In genomic region chr16:1613728-1614225, GRCh38 we compare ENCODE assay signal across 9 cellular contexts. TPM values are rescaled to one million over a fixed set of nuclear protein-coding genes. Genes with fewer than 3 reads are reported as not detected.
DNase-seq lines count a peak whose midpoint lies in the region; ATAC-seq and TF ChIP-seq lines count a peak whose summit lies in the region.
"Had no signal": no experiment of that assay in that cellular context is flagged by ENCODE, and none has a peak within 500 bp of the region (broad histone marks: within the 10 kb centered on the region; RNA-seq: fewer than 3 reads in every experiment).

No MANE protein-coding gene starts in this region.

- H3K9ac ChIP-seq in smooth muscle cell (ENCODE audit: low read depth) = peak overlapping the region; percentile 76

- WGBS in smooth muscle cell (ENCODE audit: low lambda C conversion rate) = 2% methylated on average over 27 of the region's 39 CpGs

- peak overlapping the region; percentile 92 for H3K4me3 ChIP-seq in smooth muscle cell

- DNase-seq in stimulated activated CD4-positive, alpha-beta T cell treated with anti-CD3 and anti-CD28 coated beads, Interleukin-2, amount 100 ng/mL, for 24 hours = peak; percentile 28 to 37
- no peak for DNase-seq in stimulated activated CD4-positive, alpha-beta T cell treated with anti-CD3 and anti-CD28 coated beads, Interleukin-1b, Interleukin-23, amount 100 ng/mL, for 48 hours
- peak; percentile 66 for DNase-seq in activated CD8-positive, alpha-beta memory T cell treated with anti-CD3 and anti-CD28 coated beads, Interleukin-2, amount 50 U/mL, for 48 hours
- DNase-seq in hepatic stellate cell (ENCODE audit: low spot score) (peak; percentile 34), smooth muscle cell (lab: John Stamatoyannopoulos, UW; ENCODE audit: unreplicated experiment) (peak; percentile 22), COR-L47 (lab: John Stamatoyannopoulos, UW) (no peak), NCI-H345 treated with DMSO at 0.1 percent for 48 hours (lab: John Stamatoyannopoulos, UW; ENCODE audit: unreplicated experiment) (no peak)

- no peak overlapping the region for H2AFZ ChIP-seq in smooth muscle cell (ENCODE audit: low read depth)

- H3K36me3 ChIP-seq in smooth muscle cell (ENCODE audit: low read depth) = no peaks in the 10 kb centered on the region

- no peaks in the 10 kb centered on the region for H3K9me3 ChIP-seq in smooth muscle cell (replicated peaks; ENCODE audit: low read depth)

- peaks cover 33% of the 10 kb centered on the region for H3K4me1 ChIP-seq in smooth muscle cell (ENCODE audit: low read depth)

- ATAC-seq in GM19452 (IDR thresholded peaks at IDR 0.05; ENCODE audit: unreplicated experiment) = no peak
- ATAC-seq: left colon had no signal

- H3K79me2 ChIP-seq in smooth muscle cell (ENCODE audit: low read depth) = peaks cover 48% of the 10 kb centered on the region

- no peak overlapping the region for H3K27ac ChIP-seq in smooth muscle cell (ENCODE audit: low read depth)

- peaks cover 45% of the 10 kb centered on the region for H4K20me1 ChIP-seq in smooth muscle cell (ENCODE audit: low read depth)

- no peaks in the 10 kb centered on the region for H3K27me3 ChIP-seq in smooth muscle cell (ENCODE audit: low read depth)

- TF ChIP-seq CTCF in smooth muscle cell (IDR thresholded peaks at IDR 0.05; ENCODE audit: borderline replicate concordance, insufficient read depth, poor library complexity, severe bottlenecking) = no peak

- peak overlapping the region; percentile 94 for H3K4me2 ChIP-seq in smooth muscle cell

- H3F3A ChIP-seq in smooth muscle cell (ENCODE audit: low read depth) = peaks cover 10% of the 10 kb centered on the region

RNA-seq across cellular contexts. Expression of gene CRAMP1, which starts 1.6 kb away (rescaled TPM):
- total RNA-seq in smooth muscle cell = 7.3 and 16.5 TPM in 2 replicates
- polyA plus RNA-seq in smooth muscle cell = 6.3 and 7.9 TPM in 2 replicates

RNA-seq across cellular contexts. Expression of gene IFT140, which starts 1.9 kb away (rescaled TPM):
- 24.8 and 30.0 TPM in 2 replicates for total RNA-seq in smooth muscle cell
- polyA plus RNA-seq in smooth muscle cell = 17.2 and 24.1 TPM in 2 replicates

Comparison
In these comparisons a context has a peak if more than half of its experiments do, and no peak if none do; other contexts are left out.
1. DNase-seq: peak in stimulated activated CD4-positive, alpha-beta T cell treated with anti-CD3 and anti-CD28 coated beads, Interleukin-2, amount 100 ng/mL, for 24 hours (2 of 2), activated CD8-positive, alpha-beta memory T cell treated with anti-CD3 and anti-CD28 coated beads, Interleukin-2, amount 50 U/mL, for 48 hours (single experiment), hepatic stellate cell (single experiment) and smooth muscle cell (single experiment); none in stimulated activated CD4-positive, alpha-beta T cell treated with anti-CD3 and anti-CD28 coated beads, Interleukin-1b, Interleukin-23, amount 100 ng/mL, for 48 hours (single experiment), COR-L47 (single experiment) and NCI-H345 treated with DMSO at 0.1 percent for 48 hours (single experiment).